8 cellular contexts compared by ENCODE assay signal in the genomic region with DNA sequence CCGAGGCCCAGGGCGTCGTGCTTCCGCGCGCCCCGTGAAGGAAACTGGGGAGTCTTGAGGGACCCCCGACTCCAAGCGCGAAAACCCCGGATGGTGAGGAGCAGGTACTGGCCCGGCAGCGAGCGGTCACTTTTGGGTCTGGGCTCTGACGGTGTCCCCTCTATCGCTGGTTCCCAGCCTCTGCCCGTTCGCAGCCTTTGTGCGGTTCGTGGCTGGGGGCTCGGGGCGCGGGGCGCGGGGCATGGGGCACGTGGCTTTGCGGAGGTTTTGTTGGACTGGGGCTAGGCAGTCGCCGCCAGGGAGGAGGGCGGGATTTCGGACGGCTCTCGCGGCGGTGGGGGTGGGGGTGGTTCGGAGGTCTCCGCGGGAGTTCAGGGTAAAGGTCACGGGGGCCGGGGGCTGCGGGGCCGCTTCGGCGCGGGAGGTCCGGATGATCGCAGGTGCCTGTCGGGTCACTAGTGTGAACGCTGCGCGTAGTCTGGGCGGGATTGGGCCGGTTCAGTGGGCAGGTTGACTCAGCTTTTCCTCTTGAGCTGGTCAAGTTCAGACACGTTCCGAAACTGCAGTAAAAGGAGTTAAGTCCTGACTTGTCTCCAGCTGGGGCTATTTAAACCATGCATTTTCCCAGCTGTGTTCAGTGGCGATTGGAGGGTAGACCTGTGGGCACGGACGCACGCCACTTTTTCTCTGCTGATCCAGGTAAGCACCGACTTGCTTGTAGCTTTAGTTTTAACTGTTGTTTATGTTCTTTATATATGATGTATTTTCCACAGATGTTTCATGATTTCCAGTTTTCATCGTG. TPM values are rescaled to one million over a fixed set of nuclear protein-coding genes. Genes with fewer than 3 reads are reported as not detected.
DNase-seq lines count a peak whose midpoint lies in the region; ATAC-seq and TF ChIP-seq lines count a peak whose summit lies in the region.

No MANE protein-coding gene starts in this region.

- H3K27ac Mint-ChIP-seq in CD8-positive, alpha-beta T cell: peak overlapping the region; percentile 97
- H3K27ac Mint-ChIP-seq in memory B cell: peak overlapping the region; percentile 98

- POLR2A ChIA-PET in CD8-positive, alpha-beta T cell (lab: Charles Lee): interaction anchor here (0.7 to 3.3 kb wide), 14 partner anchors 9 to 1539 kb away, joined by 3 to 49 read pairs (median 5); a partner anchor contains a TSS

- peak; percentile 27 for TF ChIP-seq CTCF in CD8-positive, alpha-beta T cell (IDR thresholded peaks at IDR 0.05)
- TF ChIP-seq CTCF in HL-60 (IDR thresholded peaks at IDR 0.05; ENCODE audit: insufficient read depth, low read length): no peak

- peaks cover 25% of the 10 kb centered on the region for H3K4me1 ChIP-seq in CD8-positive, alpha-beta T cell (ENCODE audit: insufficient read depth, low read length)
- H3K4me1 ChIP-seq in effector memory CD4-positive, alpha-beta T cell (ENCODE audit: control insufficient read depth, insufficient read depth, low read length, poor library complexity, severe bottlenecking): no peaks in the 10 kb centered on the region

- peak overlapping the region; percentile 97 for H3K4me3 ChIP-seq in CD8-positive, alpha-beta T cell (ENCODE audit: low read depth, low read length)
- H3K4me3 ChIP-seq in HL-60 (replicated peaks; ENCODE audit: insufficient read depth, low read length): peak overlapping the region; percentile 87
- peak overlapping the region; percentile 94 for H3K4me3 ChIP-seq in effector memory CD4-positive, alpha-beta T cell (ENCODE audit: insufficient read depth, low read depth, low read length, poor library complexity, severe bottlenecking)

- CTCF ChIA-PET in CD8-positive, alpha-beta T cell (lab: Charles Lee): interaction anchor here (0.6 to 3.0 kb wide), 11 partner anchors 9 to 63 kb away, joined by 3 to 11 read pairs (median 4); a partner anchor contains a TSS

- peak; percentile 19 for ATAC-seq in CD8-positive, alpha-beta T cell
- ATAC-seq in GM19467 (IDR thresholded peaks at IDR 0.05; ENCODE audit: unreplicated experiment) (peak; percentile 53), memory B cell (ENCODE audit: low read depth) (peak; percentile 7)

- intact Hi-C loops in CD8-positive, alpha-beta T cell (cut with DNase I, micrococcal nuclease): loop anchor here (1.0 to 10.0 kb wide), 15 partner anchors 36 to 1541 kb away; a partner anchor contains a TSS

- peak overlapping the region; percentile 95 for H3K4me3 Mint-ChIP-seq in CD8-positive, alpha-beta T cell
- H3K4me3 Mint-ChIP-seq in memory B cell: peak overlapping the region; percentile 92

- peak in 6 of 7 experiments; percentile 24 to 64 (median 35) for DNase-seq in CD8-positive, alpha-beta T cell
- peak; percentile 54 to 63 for DNase-seq in HL-60 (ENCODE audit: low read depth in 1 of 2, low spot score in 1 of 2)
- DNase-seq in NCI-H82 treated with DMSO at 0.1 percent for 48 hours (lab: John Stamatoyannopoulos, UW; ENCODE audit: unreplicated experiment): peak; percentile 21
- DNase-seq in activated CD8-positive, alpha-beta memory T cell treated with anti-CD3 and anti-CD28 coated beads for 24 hours: peak; percentile 84
- peak; percentile 20 to 28 (median 22) for DNase-seq in effector memory CD4-positive, alpha-beta T cell
- peak; percentile 22 to 36 for DNase-seq in memory B cell (ENCODE audit: low spot score in 2 of 2)
- peak; percentile 30 for DNase-seq in stimulated activated CD8-positive, alpha-beta memory T cell treated with anti-CD3 and anti-CD28 coated beads, Interleukin-12 subunit alpha, Interleukin-12 subunit beta, amount 100 ng/mL, for 1 hour (ENCODE audit: low read depth)

- H3K4me1 Mint-ChIP-seq in CD8-positive, alpha-beta T cell (ENCODE audit: low read depth): peaks cover 37% of the 10 kb centered on the region
- H3K4me1 Mint-ChIP-seq in memory B cell: peaks cover 11% of the 10 kb centered on the region

- peaks cover 5% of the 10 kb centered on the region for H3K36me3 ChIP-seq in CD8-positive, alpha-beta T cell (ENCODE audit: insufficient read depth, low read length)
- no peaks in the 10 kb centered on the region for H3K36me3 ChIP-seq in effector memory CD4-positive, alpha-beta T cell (ENCODE audit: control insufficient read depth, insufficient read depth, low read length)

- H3K9me3 ChIP-seq in CD8-positive, alpha-beta T cell (ENCODE audit: low read length): no peaks in the 10 kb centered on the region
- H3K9me3 ChIP-seq in effector memory CD4-positive, alpha-beta T cell (ENCODE audit: control insufficient read depth, low read length): no peaks in the 10 kb centered on the region

- peak overlapping the region; percentile 86 for H3K27ac ChIP-seq in CD8-positive, alpha-beta T cell (ENCODE audit: low read depth, low read length)
- peak overlapping the region; percentile 93 for H3K27ac ChIP-seq in HL-60 (replicated peaks)
- peak overlapping the region; percentile 92 for H3K27ac ChIP-seq in effector memory CD4-positive, alpha-beta T cell (ENCODE audit: insufficient read depth, low read length, poor library complexity, severe bottlenecking)

- H3K27me3 Mint-ChIP-seq in CD8-positive, alpha-beta T cell (ENCODE audit: low read depth): no peaks in the 10 kb centered on the region
- no peaks in the 10 kb centered on the region for H3K27me3 Mint-ChIP-seq in memory B cell

- no peaks in the 10 kb centered on the region for H3K9me3 Mint-ChIP-seq in CD8-positive, alpha-beta T cell
- H3K9me3 Mint-ChIP-seq in memory B cell: no peaks in the 10 kb centered on the region

- H3K36me3 Mint-ChIP-seq in CD8-positive, alpha-beta T cell: peaks cover 44% of the 10 kb centered on the region
- H3K36me3 Mint-ChIP-seq in memory B cell: peaks cover 2% of the 10 kb centered on the region

- no peaks in the 10 kb centered on the region for H3K27me3 ChIP-seq in CD8-positive, alpha-beta T cell (ENCODE audit: insufficient read depth, low read length)
- no peaks in the 10 kb centered on the region for H3K27me3 ChIP-seq in HL-60 (ENCODE audit: insufficient read depth, poor library complexity, severe bottlenecking)
- H3K27me3 ChIP-seq in effector memory CD4-positive, alpha-beta T cell (replicated peaks; ENCODE audit: control insufficient read depth, insufficient read depth, low read length, poor library complexity, severe bottlenecking): no peaks in the 10 kb centered on the region

RNA-seq across cellular contexts. Expression of a gene that starts 0.6 kb away (rescaled TPM):
- total RNA-seq in CD8-positive, alpha-beta T cell: 10 to 100 TPM; 95.1 to 98.0 TPM

Comparison
In these comparisons a context has a peak if more than half of its experiments do, and no peak if none do; other contexts are left out.
1. Peak in every context shown above with its lines: DNase-seq, ATAC-seq, H3K4me3 ChIP-seq and H3K27ac ChIP-seq.
2. DNase-seq: peak in every context shown above with its lines; median percentile 84 in activated CD8-positive, alpha-beta memory T cell treated with anti-CD3 and anti-CD28 coated beads for 24 hours; 58 in HL-60; 35 in CD8-positive, alpha-beta T cell; 30 in stimulated activated CD8-positive, alpha-beta memory T cell treated with anti-CD3 and anti-CD28 coated beads, Interleukin-12 subunit alpha, Interleukin-12 subunit beta, amount 100 ng/mL, for 1 hour; 29 in memory B cell; 22 in effector memory CD4-positive, alpha-beta T cell; 21 in NCI-H82 treated with DMSO at 0.1 percent for 48 hours.